ENCODE assay signal across 1 cellular context in genomic region chr10:96417432-96417831, GRCh38.
TF ChIP-seq lines count a peak whose summit lies in the region.

No MANE protein-coding gene starts in this region.

TF ChIP-seq in WTC11, 78 proteins besides CTCF, POLR2A, EP300 and RAD21 (continued from another document):
- TF ChIP-seq E2F4 (CRISPR knock-in tag; IDR thresholded peaks at IDR 0.05; ENCODE audit: borderline replicate concordance, low read depth): no peak
